ENCODE assay signal across 9 cellular contexts in the genomic region with DNA sequence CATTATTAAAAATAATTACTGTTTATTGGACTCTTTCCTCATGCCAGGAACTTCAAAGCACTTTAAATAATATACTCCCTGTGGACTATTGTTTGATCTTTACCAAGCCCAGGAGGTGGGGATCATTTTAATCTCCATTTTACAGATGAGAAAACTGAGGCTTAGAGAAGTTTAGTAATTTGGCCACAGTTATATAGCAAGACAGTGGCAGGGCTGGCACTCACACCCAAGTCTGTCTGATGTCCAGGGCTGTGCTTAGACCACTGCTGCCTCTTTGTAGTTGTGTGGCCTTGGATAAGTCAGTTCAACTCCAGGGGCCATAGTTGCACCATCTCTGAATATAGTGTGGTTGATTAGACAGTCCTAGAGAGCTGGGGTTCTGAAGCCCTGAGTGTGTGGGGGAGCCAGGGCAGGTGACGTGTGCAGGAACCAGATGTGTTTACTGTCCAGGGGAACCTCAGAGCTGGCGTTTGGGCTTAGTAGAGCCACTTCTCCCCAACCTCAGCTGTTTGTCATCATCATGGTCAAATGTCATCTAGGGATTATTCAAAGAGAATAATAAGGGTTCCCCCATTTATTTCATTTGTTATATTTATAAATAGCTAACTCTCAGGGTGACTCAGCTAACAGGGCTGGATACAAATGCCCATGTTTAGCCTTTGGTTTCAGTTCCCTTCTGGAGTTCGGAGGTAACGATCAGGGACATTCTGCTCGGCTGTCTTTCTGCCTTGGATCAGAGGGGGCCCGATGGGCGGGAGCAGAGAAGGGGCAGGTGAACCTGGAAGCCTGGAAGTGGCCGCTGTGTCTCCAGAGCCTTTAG.
DNase-seq lines count a peak whose midpoint lies in the region; ATAC-seq lines count a peak whose summit lies in the region.
"Had no signal": no experiment of that assay in that cellular context is flagged by ENCODE, and none has a peak within 500 bp of the region (broad histone marks: within the 10 kb centered on the region; RNA-seq: fewer than 3 reads in every experiment).

No MANE protein-coding gene starts in this region.

- no peak for DNase-seq in left lobe of liver (ENCODE audit: low spot score)
- no peak for DNase-seq in UCSD-AML1 (lab: John Stamatoyannopoulos, UW; ENCODE audit: unreplicated experiment)
- DNase-seq in NCI-H526 (lab: John Stamatoyannopoulos, UW) = no peak
- no peak for DNase-seq in HPDE6-E6E7 (ENCODE audit: extremely low spot score)
- DNase-seq in stimulated activated CD4-positive, alpha-beta T cell treated with anti-CD3 and anti-CD28 coated beads, Interleukin-12 subunit alpha, Interleukin-12 subunit beta, amount 100 ng/mL, for 4 hours = no peak
- DNase-seq: DMS53 had no signal

- ATAC-seq in GM18502 (IDR thresholded peaks at IDR 0.05; ENCODE audit: poor library complexity, unreplicated experiment) (peak; percentile 84), GM21529 (IDR thresholded peaks at IDR 0.05; ENCODE audit: unreplicated experiment) (peak; percentile 80), HG03460 (IDR thresholded peaks at IDR 0.05; ENCODE audit: unreplicated experiment) (peak; percentile 64), left lobe of liver (peak; percentile 16)

Comparison
In these comparisons a context has a peak if more than half of its experiments do, and no peak if none do; other contexts are left out.
1. ATAC-seq: peak in every context shown above with its lines; median percentile 84 in GM18502; 80 in GM21529; 64 in HG03460; 16 in left lobe of liver.